ENCODE assay signal across 8 cellular contexts in genomic region chr3:149180057-149180573, GRCh38. TPM values are rescaled to one million over a fixed set of nuclear protein-coding genes. Genes with fewer than 3 reads are reported as not detected.
DNase-seq lines count a peak whose midpoint lies in the region; ATAC-seq and TF ChIP-seq lines count a peak whose summit lies in the region.

No MANE protein-coding gene starts in this region.

- no peak overlapping the region for H3K4me3 ChIP-seq in right atrium auricular region

- H3K4me3 Mint-ChIP-seq in activated T-helper 17 cell treated with anti-CD3 and anti-CD28 coated beads, Interleukin-2, amount 50 U/mL, for 72 hours = no peak overlapping the region

- peaks cover 0 to 18% of the 10 kb centered on the region in 2 donors for H3K4me1 ChIP-seq in right atrium auricular region

- H3K9me3 ChIP-seq in right atrium auricular region = no peaks in the 10 kb centered on the region

- H3K9me3 Mint-ChIP-seq in activated T-helper 17 cell treated with anti-CD3 and anti-CD28 coated beads, Interleukin-2, amount 50 U/mL, for 72 hours = no peaks in the 10 kb centered on the region

- no peak for TF ChIP-seq CTCF in right atrium auricular region (IDR thresholded peaks at IDR 0.05)

- no peaks in the 10 kb centered on the region for H3K27me3 ChIP-seq in right atrium auricular region

- peaks cover 2% of the 10 kb centered on the region for H3K4me1 Mint-ChIP-seq in activated T-helper 17 cell treated with anti-CD3 and anti-CD28 coated beads, Interleukin-2, amount 50 U/mL, for 72 hours

- H3K36me3 Mint-ChIP-seq in activated T-helper 17 cell treated with anti-CD3 and anti-CD28 coated beads, Interleukin-2, amount 50 U/mL, for 72 hours (ENCODE audit: low read depth) = peaks cover 21% of the 10 kb centered on the region

- peak overlapping the region; percentile 36 to 54 for H3K27ac ChIP-seq in right atrium auricular region

- DNase-seq in HS-27A (ENCODE audit: low read depth) = peak; percentile 99
- peak; percentile 96 for DNase-seq in right atrium auricular region (ENCODE audit: low spot score)
- DNase-seq in stromal cell of bone marrow (ENCODE audit: low read depth) = peak; percentile 100
- no peak for DNase-seq in retina
- DNase-seq in globus pallidus (ENCODE audit: low spot score) = no peak
- no peak for DNase-seq in NCI-H187 treated with DMSO at 0.1 percent for 48 hours (lab: John Stamatoyannopoulos, UW)

- peak; percentile 50 for ATAC-seq in activated T-helper 17 cell treated with anti-CD3 and anti-CD28 coated beads, Interleukin-2, amount 50 U/mL, for 72 hours (replicated peaks)
- no peak for ATAC-seq in GM18907 (IDR thresholded peaks at IDR 0.05; ENCODE audit: unreplicated experiment)

- no peak overlapping the region for H3K27ac Mint-ChIP-seq in activated T-helper 17 cell treated with anti-CD3 and anti-CD28 coated beads, Interleukin-2, amount 50 U/mL, for 72 hours

- peaks cover 8% of the 10 kb centered on the region for H3K36me3 ChIP-seq in right atrium auricular region

- H3K27me3 Mint-ChIP-seq in activated T-helper 17 cell treated with anti-CD3 and anti-CD28 coated beads, Interleukin-2, amount 50 U/mL, for 72 hours = no peaks in the 10 kb centered on the region

RNA-seq across cellular contexts. Expression of gene CP, which starts 41.5 kb away (rescaled TPM):
- not detected for total RNA-seq in activated T-helper 17 cell treated with anti-CD3 and anti-CD28 coated beads, Interleukin-2, amount 50 U/mL, for 72 hours
- 10 to 100 TPM in 1 of 2 donors, 1 to 10 TPM in 1; 6.8 to 68.4 TPM for total RNA-seq in right atrium auricular region

RNA-seq across cellular contexts. Expression of gene HPS3, which starts 50.7 kb away (rescaled TPM):
- 10 to 100 TPM; 24.0 to 24.7 TPM for total RNA-seq in activated T-helper 17 cell treated with anti-CD3 and anti-CD28 coated beads, Interleukin-2, amount 50 U/mL, for 72 hours
- 1 to 10 TPM; 5.9 to 6.7 TPM for total RNA-seq in right atrium auricular region

Comparison
In these comparisons a context has a peak if more than half of its experiments do, and no peak if none do; other contexts are left out.
1. DNase-seq: peak in HS-27A (single experiment), right atrium auricular region (single experiment) and stromal cell of bone marrow (single experiment); none in retina (single experiment), globus pallidus (single experiment) and NCI-H187 treated with DMSO at 0.1 percent for 48 hours (single experiment).
2. RNA of gene CP, which starts 41.5 kb away (total RNA-seq): 6.8 to 68.4 TPM in right atrium auricular region; not detected in activated T-helper 17 cell treated with anti-CD3 and anti-CD28 coated beads, Interleukin-2, amount 50 U/mL, for 72 hours; every median in the first group is over 4 times any median in the second.